13 cellular contexts compared by ENCODE assay signal in genomic region chr9:75414367-75415160, GRCh38.
DNase-seq lines count a peak whose midpoint lies in the region; ATAC-seq and TF ChIP-seq lines count a peak whose summit lies in the region.
"Had no signal": no experiment of that assay in that cellular context is flagged by ENCODE, and none has a peak within 500 bp of the region (broad histone marks: within the 10 kb centered on the region; RNA-seq: fewer than 3 reads in every experiment).

No MANE protein-coding gene starts in this region.

- peaks cover 17% of the 10 kb centered on the region for H3K4me1 Mint-ChIP-seq in osteocyte (ENCODE audit: unreplicated experiment)

- no peaks in the 10 kb centered on the region for H3K9me3 Mint-ChIP-seq in osteocyte (ENCODE audit: unreplicated experiment)

- H3K4me3 Mint-ChIP-seq in osteocyte (ENCODE audit: unreplicated experiment) = no peak overlapping the region

- H3K36me3 Mint-ChIP-seq in osteocyte (ENCODE audit: unreplicated experiment) = peaks cover 2% of the 10 kb centered on the region

- H3K27ac Mint-ChIP-seq in osteocyte (ENCODE audit: unreplicated experiment) = peak overlapping the region; percentile 7

- ATAC-seq in GM19035 (IDR thresholded peaks at IDR 0.05; ENCODE audit: unreplicated experiment) = no peak
- ATAC-seq in HG02884 (IDR thresholded peaks at IDR 0.05; ENCODE audit: unreplicated experiment) = no peak

- peaks cover 16% of the 10 kb centered on the region for H3K27me3 Mint-ChIP-seq in osteocyte (ENCODE audit: unreplicated experiment)

- no peak for TF ChIP-seq CTCF in osteocyte (IDR thresholded peaks at IDR 0.05)

- DNase-seq in NOMO-1 treated with DMSO at 0.1 percent for 48 hours (lab: John Stamatoyannopoulos, UW; ENCODE audit: unreplicated experiment) (peak; percentile 34), NOMO-1 treated with dmso at 0.1 percent for 144 hours (lab: John Stamatoyannopoulos, UW; ENCODE audit: unreplicated experiment) (no peak), medulla oblongata (ENCODE audit: extremely low spot score) (peak; percentile 68), osteocyte (ENCODE audit: extremely low spot score, unreplicated experiment) (no peak), C1 segment of cervical spinal cord (lab: John Stamatoyannopoulos, UW) (no peak), hepatic stellate cell (ENCODE audit: low spot score) (no peak)
- DNase-seq: DMS153; NCI-H146; NCI-H69; NK-92 treated with Interleukin-12 subunit alpha and Interleukin-12 subunit beta, amount 100 ng/mL, for 24 hours; PC-9 had no signal

Comparison
In these comparisons a context has a peak if more than half of its experiments do, and no peak if none do; other contexts are left out.
1. DNase-seq: peak in NOMO-1 treated with DMSO at 0.1 percent for 48 hours (single experiment) and medulla oblongata (single experiment); none in NOMO-1 treated with dmso at 0.1 percent for 144 hours (single experiment), osteocyte (single experiment), C1 segment of cervical spinal cord (0 of 14) and hepatic stellate cell (single experiment).